Comparison of ENCODE assay signal across 32 cellular contexts in the genomic region with DNA sequence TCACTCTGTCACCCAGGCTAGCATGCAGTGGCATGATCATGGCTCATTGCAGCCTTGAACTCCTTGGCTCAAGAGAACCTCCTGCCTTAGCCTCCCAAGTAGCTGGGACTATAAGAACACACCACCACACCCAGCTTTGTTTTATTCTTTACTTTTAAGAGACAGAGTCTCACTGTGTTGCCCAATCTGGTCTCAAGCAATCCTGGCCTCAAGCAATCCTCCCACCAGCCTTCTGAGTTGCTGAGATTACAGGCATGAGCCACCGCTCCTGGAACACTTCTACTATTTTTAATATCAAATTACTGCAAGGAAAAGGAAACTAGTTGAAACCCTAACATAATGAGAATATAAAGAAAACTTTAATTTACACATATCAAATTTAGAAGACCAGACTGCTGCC.
"Had no signal": no experiment of that assay in that cellular context is flagged by ENCODE, and none has a peak within 500 bp of the region (broad histone marks: within the 10 kb centered on the region; RNA-seq: fewer than 3 reads in every experiment).

No MANE protein-coding gene starts in this region.

- H3K4me1 ChIP-seq: breast epithelium, esophagus muscularis mucosa, foreskin keratinocyte had no signal

- DNase-seq: activated CD4-positive, alpha-beta memory T cell treated with anti-CD3 and anti-CD28 coated beads for 36 hours; activated CD4-positive, alpha-beta T cell treated with anti-CD3 and anti-CD28 coated beads for 36 hours; activated CD4-positive, alpha-beta T cell treated with anti-CD3 and anti-CD28 coated beads, Interleukin-2, amount 10 ng/mL, durations not matched to agents 24 days and 14 days; activated CD4-positive, CD25-positive, alpha-beta regulatory T cell; activated CD4-positive, CD25-positive, alpha-beta regulatory T cell treated with anti-CD3 and anti-CD28 coated beads, Interleukin-2, amount 50 U/mL, for 72 hours; activated CD8-positive, alpha-beta memory T cell treated with anti-CD3 and anti-CD28 coated beads, Interleukin-2, amount 10 ng/mL, durations not matched to agents 7 days and 5 days; activated CD8-positive, alpha-beta memory T cell treated with anti-CD3 and anti-CD28 coated beads, Interleukin-2, amount 50 U/mL, for 4 hours; activated CD8-positive, alpha-beta T cell treated with anti-CD3 and anti-CD28 coated beads, Interleukin-2, amount 10 ng/mL, durations not matched to agents 7 days and 5 days; activated effector memory CD4-positive, alpha-beta T cell treated with anti-CD3 and anti-CD28 coated beads, Interleukin-2, amount 50 U/mL, for 16 hours; activated naive CD4-positive, alpha-beta T cell; activated naive CD4-positive, alpha-beta T cell treated with anti-CD3 and anti-CD28 coated beads, Interleukin-2, amount 10 ng/mL, durations not matched to agents 7 days and 5 days; activated naive CD8-positive, alpha-beta T cell treated with anti-CD3 and anti-CD28 coated beads, Interleukin-2, amount 10 ng/mL, durations not matched to agents 7 days and 5 days; activated T-cell treated with anti-CD3 and anti-CD28 coated beads, Interleukin-2, amount 50 U/mL, for 1 hour; activated T-cell treated with anti-CD3 and anti-CD28 coated beads, Interleukin-2, amount 50 U/mL, for 48 hours; aorta; body of pancreas; central memory CD4-positive, alpha-beta T cell; cerebellar nuclear complex; dorsolateral prefrontal cortex; effector memory CD4-positive, alpha-beta T cell; endodermal cell; erythroblast; foreskin keratinocyte; gastrocnemius medialis; glutamatergic neuron; heart left ventricle; hypothalamus; T-helper 2 cell had no signal

- H3K27ac ChIP-seq: body of pancreas, breast epithelium, cardiac muscle cell, coronary artery, dorsolateral prefrontal cortex, esophagus muscularis mucosa, foreskin keratinocyte, gastrocnemius medialis, heart left ventricle had no signal

- H3K9me3 ChIP-seq: body of pancreas, breast epithelium, esophagus muscularis mucosa, gastrocnemius medialis had no signal

- H3K4me3 ChIP-seq: body of pancreas, breast epithelium, cardiac muscle cell, coronary artery, dorsolateral prefrontal cortex, esophagus muscularis mucosa, gastrocnemius medialis, heart left ventricle had no signal

- H3K36me3 ChIP-seq: breast epithelium, cardiac muscle cell, esophagus muscularis mucosa, gastrocnemius medialis, heart left ventricle had no signal
